1 cellular context compared by ENCODE assay signal in genomic region chr22:30949934-30950660, GRCh38.
TF ChIP-seq lines count a peak whose summit lies in the region.

No MANE protein-coding gene starts in this region.

TF ChIP-seq in IMR-90, 13 proteins besides CTCF, POLR2A, EP300 and RAD21:
- TF ChIP-seq USF2 (IDR thresholded peaks at IDR 0.05; ENCODE audit: low read depth, low read length) (no peak), BHLHE40 (IDR thresholded peaks at IDR 0.05; ENCODE audit: low read depth, low read length) (no peak), NFE2L2 (IDR thresholded peaks at IDR 0.05; ENCODE audit: low read depth, low read length) (no peak), ELK1 (IDR thresholded peaks at IDR 0.05; ENCODE audit: borderline replicate concordance, low read depth, low read length) (no peak)
TF ChIP-seq in IMR-90: peak in this region for 0.
